Comparison of ENCODE assay signal across 3 cellular contexts in genomic region chr1:22279735-22280134, GRCh38.
A peak's percentile ranks its signal among the peaks of the same experiment; 100 is the strongest.
TF ChIP-seq lines count a peak whose summit lies in the region.

No MANE protein-coding gene starts in this region.

TF ChIP-seq in HCT116, 20 proteins besides CTCF, POLR2A, EP300 and RAD21 (continued from another document):
- TF ChIP-seq FOSL1 (IDR thresholded peaks at IDR 0.05; ENCODE audit: low read depth), result peak; percentile 27; the same call in 1 of the 2 replicates
- no peak for TF ChIP-seq YY1 (IDR thresholded peaks at IDR 0.05; ENCODE audit: extremely low read depth, insufficient replicate concordance, low read depth, low read length)
- 0 out of 2 replicates have a peak, but pooled peaks have one; percentile 40 for TF ChIP-seq CEBPB (IDR thresholded peaks at IDR 0.05; ENCODE audit: low read depth)
TF ChIP-seq in HCT116: peak in this region for 2.

TF ChIP-seq in HEK293, 187 proteins besides CTCF, POLR2A, EP300 and RAD21 (continued from another document):
- TF ChIP-seq, protein P1, sequence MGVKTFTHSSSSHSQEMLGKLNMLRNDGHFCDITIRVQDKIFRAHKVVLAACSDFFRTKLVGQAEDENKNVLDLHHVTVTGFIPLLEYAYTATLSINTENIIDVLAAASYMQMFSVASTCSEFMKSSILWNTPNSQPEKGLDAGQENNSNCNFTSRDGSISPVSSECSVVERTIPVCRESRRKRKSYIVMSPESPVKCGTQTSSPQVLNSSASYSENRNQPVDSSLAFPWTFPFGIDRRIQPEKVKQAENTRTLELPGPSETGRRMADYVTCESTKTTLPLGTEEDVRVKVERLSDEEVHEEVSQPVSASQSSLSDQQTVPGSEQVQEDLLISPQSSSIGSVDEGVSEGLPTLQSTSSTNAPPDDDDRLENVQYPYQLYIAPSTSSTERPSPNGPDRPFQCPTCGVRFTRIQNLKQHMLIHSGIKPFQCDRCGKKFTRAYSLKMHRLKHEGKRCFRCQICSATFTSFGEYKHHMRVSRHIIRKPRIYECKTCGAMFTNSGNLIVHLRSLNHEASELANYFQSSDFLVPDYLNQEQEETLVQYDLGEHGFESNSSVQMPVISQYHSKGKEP (tag by site-specific recombination; IDR thresholded peaks at IDR 0.05), result no peak

TF ChIP-seq in K562, 482 proteins besides CTCF, POLR2A, EP300 and RAD21 (continued from another document):
- no peak for TF ChIP-seq RNF219 (CRISPR knock-in tag; IDR thresholded peaks at IDR 0.05)
- no peak for TF ChIP-seq KLF13 (tag; IDR thresholded peaks at IDR 0.05; ENCODE audit: borderline replicate concordance, low read depth)
- TF ChIP-seq NCOA2 (IDR thresholded peaks at IDR 0.05; ENCODE audit: partially characterized antibody in 2 of 2), result no peak
- no peak for TF ChIP-seq CREBBP (IDR thresholded peaks at IDR 0.05; ENCODE audit: low read depth, low read length)
- no peak for TF ChIP-seq ZNF354B (CRISPR knock-in tag; IDR thresholded peaks at IDR 0.05)
- TF ChIP-seq RB1 (IDR thresholded peaks at IDR 0.05; ENCODE audit: low read depth), result no peak
- no peak for TF ChIP-seq ZC3H8 (IDR thresholded peaks at IDR 0.05)
- peak; percentile 86 for TF ChIP-seq PKNOX1 (IDR thresholded peaks at IDR 0.05)
- no peak for TF ChIP-seq HSF4 (CRISPR knock-in tag; IDR thresholded peaks at IDR 0.05; ENCODE audit: borderline replicate concordance)
- TF ChIP-seq ZNF274 (IDR thresholded peaks at IDR 0.05; ENCODE audit: borderline replicate concordance, low read depth, low read length), result no peak
- TF ChIP-seq CTBP1 (IDR thresholded peaks at IDR 0.05; ENCODE audit: borderline replicate concordance), result no peak
- peak; percentile 19 to 47; a peak in 1 of 4 replicates for TF ChIP-seq TRIM24 (IDR thresholded peaks at IDR 0.05)
- TF ChIP-seq, protein P2, sequence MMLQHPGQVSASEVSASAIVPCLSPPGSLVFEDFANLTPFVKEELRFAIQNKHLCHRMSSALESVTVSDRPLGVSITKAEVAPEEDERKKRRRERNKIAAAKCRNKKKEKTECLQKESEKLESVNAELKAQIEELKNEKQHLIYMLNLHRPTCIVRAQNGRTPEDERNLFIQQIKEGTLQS (IDR thresholded peaks at IDR 0.05), result peak; percentile 83
- TF ChIP-seq, protein P2 (CRISPR knock-in tag; conservative IDR thresholded peaks at IDR 0.05), result no peak
- no peak for TF ChIP-seq ZC3H11A (IDR thresholded peaks at IDR 0.05; ENCODE audit: low read depth, low read length)
- TF ChIP-seq, protein P3, sequence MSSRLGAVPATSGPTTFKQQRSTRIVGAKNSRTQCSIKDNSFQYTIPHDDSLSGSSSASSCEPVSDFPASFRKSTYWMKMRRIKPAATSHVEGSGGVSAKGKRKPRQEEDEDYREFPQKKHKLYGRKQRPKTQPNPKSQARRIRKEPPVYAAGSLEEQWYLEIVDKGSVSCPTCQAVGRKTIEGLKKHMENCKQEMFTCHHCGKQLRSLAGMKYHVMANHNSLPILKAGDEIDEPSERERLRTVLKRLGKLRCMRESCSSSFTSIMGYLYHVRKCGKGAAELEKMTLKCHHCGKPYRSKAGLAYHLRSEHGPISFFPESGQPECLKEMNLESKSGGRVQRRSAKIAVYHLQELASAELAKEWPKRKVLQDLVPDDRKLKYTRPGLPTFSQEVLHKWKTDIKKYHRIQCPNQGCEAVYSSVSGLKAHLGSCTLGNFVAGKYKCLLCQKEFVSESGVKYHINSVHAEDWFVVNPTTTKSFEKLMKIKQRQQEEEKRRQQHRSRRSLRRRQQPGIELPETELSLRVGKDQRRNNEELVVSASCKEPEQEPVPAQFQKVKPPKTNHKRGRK (tag; IDR thresholded peaks at IDR 0.05), result peak; percentile 89
- no peak for TF ChIP-seq MAFK (IDR thresholded peaks at IDR 0.05; ENCODE audit: low read length)
- TF ChIP-seq CBFA2T2 (conservative IDR thresholded peaks at IDR 0.05), result no peak
- TF ChIP-seq, protein P4, sequence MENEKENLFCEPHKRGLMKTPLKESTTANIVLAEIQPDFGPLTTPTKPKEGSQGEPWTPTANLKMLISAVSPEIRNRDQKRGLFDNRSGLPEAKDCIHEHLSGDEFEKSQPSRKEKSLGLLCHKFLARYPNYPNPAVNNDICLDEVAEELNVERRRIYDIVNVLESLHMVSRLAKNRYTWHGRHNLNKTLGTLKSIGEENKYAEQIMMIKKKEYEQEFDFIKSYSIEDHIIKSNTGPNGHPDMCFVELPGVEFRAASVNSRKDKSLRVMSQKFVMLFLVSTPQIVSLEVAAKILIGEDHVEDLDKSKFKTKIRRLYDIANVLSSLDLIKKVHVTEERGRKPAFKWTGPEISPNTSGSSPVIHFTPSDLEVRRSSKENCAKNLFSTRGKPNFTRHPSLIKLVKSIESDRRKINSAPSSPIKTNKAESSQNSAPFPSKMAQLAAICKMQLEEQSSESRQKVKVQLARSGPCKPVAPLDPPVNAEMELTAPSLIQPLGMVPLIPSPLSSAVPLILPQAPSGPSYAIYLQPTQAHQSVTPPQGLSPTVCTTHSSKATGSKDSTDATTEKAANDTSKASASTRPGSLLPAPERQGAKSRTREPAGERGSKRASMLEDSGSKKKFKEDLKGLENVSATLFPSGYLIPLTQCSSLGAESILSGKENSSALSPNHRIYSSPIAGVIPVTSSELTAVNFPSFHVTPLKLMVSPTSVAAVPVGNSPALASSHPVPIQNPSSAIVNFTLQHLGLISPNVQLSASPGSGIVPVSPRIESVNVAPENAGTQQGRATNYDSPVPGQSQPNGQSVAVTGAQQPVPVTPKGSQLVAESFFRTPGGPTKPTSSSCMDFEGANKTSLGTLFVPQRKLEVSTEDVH (IDR thresholded peaks at IDR 0.05; ENCODE audit: low read depth, partially characterized antibody), result no peak
- TF ChIP-seq MTA3 (IDR thresholded peaks at IDR 0.05; ENCODE audit: borderline replicate concordance), result no peak
- TF ChIP-seq DACH1 (IDR thresholded peaks at IDR 0.05; ENCODE audit: partially characterized antibody), result peak; percentile 19
- TF ChIP-seq HES1 (IDR thresholded peaks at IDR 0.05; ENCODE audit: low read depth), result no peak
- TF ChIP-seq, protein P5, sequence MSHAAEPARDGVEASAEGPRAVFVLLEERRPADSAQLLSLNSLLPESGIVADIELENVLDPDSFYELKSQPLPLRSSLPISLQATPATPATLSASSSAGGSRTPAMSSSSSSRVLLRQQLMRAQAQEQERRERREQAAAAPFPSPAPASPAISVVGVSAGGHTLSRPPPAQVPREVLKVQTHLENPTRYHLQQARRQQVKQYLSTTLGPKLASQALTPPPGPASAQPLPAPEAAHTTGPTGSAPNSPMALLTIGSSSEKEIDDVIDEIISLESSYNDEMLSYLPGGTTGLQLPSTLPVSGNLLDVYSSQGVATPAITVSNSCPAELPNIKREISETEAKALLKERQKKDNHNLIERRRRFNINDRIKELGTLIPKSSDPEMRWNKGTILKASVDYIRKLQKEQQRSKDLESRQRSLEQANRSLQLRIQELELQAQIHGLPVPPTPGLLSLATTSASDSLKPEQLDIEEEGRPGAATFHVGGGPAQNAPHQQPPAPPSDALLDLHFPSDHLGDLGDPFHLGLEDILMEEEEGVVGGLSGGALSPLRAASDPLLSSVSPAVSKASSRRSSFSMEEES (CRISPR knock-in tag; IDR thresholded peaks at IDR 0.05), result no peak
- peak; percentile 28; the same call in 1 of the 2 replicates for TF ChIP-seq CEBPG (CRISPR knock-in tag; IDR thresholded peaks at IDR 0.05)
- TF ChIP-seq CEBPG (tag; conservative IDR thresholded peaks at IDR 0.05 in 1 of 2, IDR thresholded peaks at IDR 0.05 in 1 of 2), result peak; percentile 56 to 78; a peak in 2 of 4 replicates
- no peak for TF ChIP-seq ZNF740 (CRISPR knock-in tag; IDR thresholded peaks at IDR 0.05)
- TF ChIP-seq ZNF740 (tag; IDR thresholded peaks at IDR 0.05), result no peak
- TF ChIP-seq DPF2 (IDR thresholded peaks at IDR 0.05), result 0 out of 2 replicates have a peak, but pooled peaks have one; percentile 30
